Comparison of ENCODE assay signal across 8 cellular contexts in genomic region chr11:11787305-11788066, GRCh38. TPM values are rescaled to one million over a fixed set of nuclear protein-coding genes. Genes with fewer than 3 reads are reported as not detected.
DNase-seq lines count a peak whose midpoint lies in the region; ATAC-seq, FAIRE-seq and TF ChIP-seq lines count a peak whose summit lies in the region.

No MANE protein-coding gene starts in this region.

- intact Hi-C loops in Caco-2 (cut with micrococcal nuclease; ENCODE audit: unreplicated experiment): loop anchor here (1.0 to 2.0 kb wide), 9 partner anchors 61 to 1017 kb away; no protein-coding TSS in a partner anchor

- POLR2A ChIA-PET in Caco-2 (lab: Charles Lee): no interaction called here

- no peak overlapping the region for H3K27ac ChIP-seq in astrocyte (ENCODE audit: low read depth, low read length)

- TF ChIP-seq CTCF in Caco-2 (IDR thresholded peaks at IDR 0.05; ENCODE audit: insufficient read depth in 1 of 2, low read depth in 1 of 2, low read length in 1 of 2, severe bottlenecking in 1 of 2, unreplicated experiment in 1 of 2) (peak; percentile 76 to 85), astrocyte (IDR thresholded peaks at IDR 0.05; ENCODE audit: insufficient read depth, low read depth, low read length) (peak; percentile 90)

- no TSS peak for BruUV-seq in Caco-2 (replicated peaks; lab: Mats Ljungman, UMichigan)

- H3K4me3 ChIP-seq in Caco-2 (ENCODE audit: low read depth, low read length): no peak overlapping the region
- H3K4me3 ChIP-seq in astrocyte (ENCODE audit: insufficient read depth, low read depth, low read length): no peak overlapping the region

- H3K27me3 Mint-ChIP-seq in Caco-2 (ENCODE audit: insufficient read depth, unreplicated experiment) (peaks cover 9% of the 10 kb centered on the region), astrocyte (ENCODE audit: low read depth, unreplicated experiment) (peaks cover 8% of the 10 kb centered on the region)

- H3K4me1 ChIP-seq in Caco-2: no peaks in the 10 kb centered on the region
- H3K4me1 ChIP-seq in astrocyte (ENCODE audit: insufficient read depth, low read length): no peaks in the 10 kb centered on the region

- H3K9me3 Mint-ChIP-seq in Caco-2 (ENCODE audit: unreplicated experiment) (peaks cover 7% of the 10 kb centered on the region), astrocyte (ENCODE audit: unreplicated experiment) (no peaks in the 10 kb centered on the region)

- no peak overlapping the region for H3K9ac ChIP-seq in astrocyte (ENCODE audit: low read length)

- no peaks in the 10 kb centered on the region for H4K20me1 ChIP-seq in astrocyte (ENCODE audit: insufficient read depth, low read length)

- no peak overlapping the region for H2AFZ ChIP-seq in astrocyte (ENCODE audit: low read depth, low read length)

- H3K4me1 Mint-ChIP-seq in Caco-2 (ENCODE audit: low read depth, unreplicated experiment): no peaks in the 10 kb centered on the region
- H3K4me1 Mint-ChIP-seq in astrocyte (ENCODE audit: low read depth, unreplicated experiment): peaks cover 2% of the 10 kb centered on the region

- H3K79me2 ChIP-seq in astrocyte (ENCODE audit: insufficient read depth, low read length): no peaks in the 10 kb centered on the region

- CTCF ChIA-PET in Caco-2 (lab: Charles Lee): interaction anchor here (0.6 to 2.0 kb wide), 14 partner anchors 15 to 854 kb away, joined by 3 to 15 read pairs (median 4); partner anchors contain the start of gene GALNT18

- H3K27ac Mint-ChIP-seq in Caco-2 (ENCODE audit: unreplicated experiment): no peak overlapping the region
- H3K27ac Mint-ChIP-seq in astrocyte (ENCODE audit: unreplicated experiment): no peak overlapping the region

- H3K4me3 Mint-ChIP-seq in Caco-2 (ENCODE audit: unreplicated experiment) (no peak overlapping the region), astrocyte (ENCODE audit: unreplicated experiment) (no peak overlapping the region)

- H3K36me3 ChIP-seq in Caco-2 (ENCODE audit: control insufficient read depth, insufficient read depth, low read length) (no peaks in the 10 kb centered on the region), astrocyte (ENCODE audit: insufficient read depth, low read length) (no peaks in the 10 kb centered on the region)

- FAIRE-seq in astrocyte (lab: Jason Lieb, UNC): peak; percentile 67

- DNase-seq in Caco-2: peak; percentile 69 to 78
- DNase-seq in NCI-H146 treated with DMSO at 0.1 percent for 48 hours (lab: John Stamatoyannopoulos, UW; ENCODE audit: unreplicated experiment): peak; percentile 68
- DNase-seq in T1000 (lab: John Stamatoyannopoulos, UW): peak; percentile 30
- DNase-seq in astrocyte (ENCODE audit: low read depth): peak; percentile 22
- DNase-seq in hypothalamus (lab: John Stamatoyannopoulos, UW): peak in 44 of 51 donors; percentile 9 to 85 (median 53)
- DNase-seq in smooth muscle cell of the brain vasculature (ENCODE audit: low read depth, low spot score): peak; percentile 33

- no peaks in the 10 kb centered on the region for H3K9me3 ChIP-seq in Caco-2
- H3K9me3 ChIP-seq in astrocyte (ENCODE audit: insufficient read depth, low read depth, low read length): no peaks in the 10 kb centered on the region

- ATAC-seq in GM21528 (IDR thresholded peaks at IDR 0.05; ENCODE audit: low FRiP score, unreplicated experiment): peak; percentile 67
- no peak for ATAC-seq in HG03469 (IDR thresholded peaks at IDR 0.05; ENCODE audit: unreplicated experiment)

- no peaks in the 10 kb centered on the region for H3K36me3 Mint-ChIP-seq in Caco-2 (ENCODE audit: insufficient read depth, unreplicated experiment)
- H3K36me3 Mint-ChIP-seq in astrocyte (ENCODE audit: low read depth, unreplicated experiment): no peaks in the 10 kb centered on the region

- H3K27me3 ChIP-seq in Caco-2 (replicated peaks; ENCODE audit: control insufficient read depth, insufficient read depth, low read length): no peaks in the 10 kb centered on the region
- H3K27me3 ChIP-seq in astrocyte (ENCODE audit: insufficient read depth, low read length): no peaks in the 10 kb centered on the region

- H3K4me2 ChIP-seq in astrocyte (ENCODE audit: low read length): no peak overlapping the region

RNA-seq across cellular contexts. Expression of gene USP47, which starts 54.3 kb away (rescaled TPM):
- total RNA-seq in Caco-2 (2022): 50.4 and 52.8 TPM in 2 replicates
- 49.5 and 53.0 TPM in 2 replicates for total RNA-seq in astrocyte

Comparison
In these comparisons a context has a peak if more than half of its experiments do, and no peak if none do; other contexts are left out.
1. DNase-seq: peak in every context shown above with its lines; median percentile 74 in Caco-2; 68 in NCI-H146 treated with DMSO at 0.1 percent for 48 hours; 53 in hypothalamus; 33 in smooth muscle cell of the brain vasculature; 30 in T1000; 22 in astrocyte.